In genomic region chr20:31848088-31848999, GRCh38 we compare ENCODE assay signal across 1 cellular context.
A peak's percentile ranks its signal among the peaks of the same experiment; 100 is the strongest.
TF ChIP-seq lines count a peak whose summit lies in the region.

No MANE protein-coding gene starts in this region.

TF ChIP-seq in HepG2, 621 proteins besides CTCF, POLR2A, EP300 and RAD21:
- TF ChIP-seq ZNF670 (CRISPR knock-in tag; IDR thresholded peaks at IDR 0.05; ENCODE audit: borderline replicate concordance) (no peak), ARNT (IDR thresholded peaks at IDR 0.05) (no peak), HDAC6 (IDR thresholded peaks at IDR 0.05; ENCODE audit: low read depth, low read length) (no peak), ZNF776 (CRISPR knock-in tag; IDR thresholded peaks at IDR 0.05) (peak; percentile 26; the same call in 1 of the 2 replicates)
